11 cellular contexts compared by ENCODE assay signal in genomic region chr12:47781479-47782371, GRCh38. TPM values are rescaled to one million over a fixed set of nuclear protein-coding genes. Genes with fewer than 3 reads are reported as not detected.
A peak's percentile ranks its signal among the peaks of the same experiment; 100 is the strongest.
DNase-seq lines count a peak whose midpoint lies in the region; ATAC-seq and TF ChIP-seq lines count a peak whose summit lies in the region.
"Had no signal": no experiment of that assay in that cellular context is flagged by ENCODE, and none has a peak within 500 bp of the region (broad histone marks: within the 10 kb centered on the region; RNA-seq: fewer than 3 reads in every experiment).

No MANE protein-coding gene starts in this region.

- H3K36me3 Mint-ChIP-seq in natural killer cell (no peaks in the 10 kb centered on the region), activated B cell treated with CpG ODN at 0.5 μM for 24 hours (ENCODE audit: low read depth) (peaks cover 44% of the 10 kb centered on the region), immature natural killer cell (peaks cover 0 to 9% (median 7%) of the 10 kb centered on the region in 3 donors)
- H3K36me3 Mint-ChIP-seq in natural killer cell treated with Interleukin-12 subunit alpha and Interleukin-12 subunit beta and Interleukin-15 and Interleukin-18, amount 100 ng/mL, for 72 hours: no peaks in the 10 kb centered on the region

- no peak for TF ChIP-seq CTCF in natural killer cell (IDR thresholded peaks at IDR 0.05)
- TF ChIP-seq CTCF in activated B cell treated with CpG ODN at 0.5 μM for 24 hours (IDR thresholded peaks at IDR 0.05): no peak

- no peaks in the 10 kb centered on the region for H3K9me3 Mint-ChIP-seq in natural killer cell
- H3K9me3 Mint-ChIP-seq in natural killer cell treated with Interleukin-12 subunit alpha and Interleukin-12 subunit beta and Interleukin-15 and Interleukin-18, amount 100 ng/mL, for 72 hours: no peaks in the 10 kb centered on the region
- no peaks in the 10 kb centered on the region for H3K9me3 Mint-ChIP-seq in activated B cell treated with CpG ODN at 0.5 μM for 24 hours
- H3K9me3 Mint-ChIP-seq in immature natural killer cell: no peaks in the 10 kb centered on the region

- in situ Hi-C loops in ACHN (cut with HindIII; ENCODE audit: low pct_ligation_motif_present, low pct_unique_long_range_greater_than_20kb, low sequenced_read_pairs): no loop called here

- ATAC-seq in natural killer cell: no peak
- ATAC-seq in natural killer cell treated with Interleukin-12 subunit alpha and Interleukin-12 subunit beta and Interleukin-15 and Interleukin-18, amount 100 ng/mL, for 72 hours: no peak
- no peak for ATAC-seq in activated B cell treated with CpG ODN at 0.5 μM for 24 hours (ENCODE audit: low read depth)

- no peaks in the 10 kb centered on the region for H3K27me3 Mint-ChIP-seq in natural killer cell (ENCODE audit: low read depth in 2 of 2)
- H3K27me3 Mint-ChIP-seq in natural killer cell treated with Interleukin-12 subunit alpha and Interleukin-12 subunit beta and Interleukin-15 and Interleukin-18, amount 100 ng/mL, for 72 hours: no peaks in the 10 kb centered on the region
- no peaks in the 10 kb centered on the region for H3K27me3 Mint-ChIP-seq in activated B cell treated with CpG ODN at 0.5 μM for 24 hours
- H3K27me3 Mint-ChIP-seq in immature natural killer cell (ENCODE audit: low read depth in 3 of 3): peaks cover 0 to 4% (median 3%) of the 10 kb centered on the region in 3 donors

- POLR2A ChIA-PET in activated B cell treated with CpG ODN at 0.5 μM for 24 hours (lab: Charles Lee): interaction anchor here (0.9 to 1.4 kb wide), 5 partner anchors 13 to 51 kb away, joined by 3 to 7 read pairs (median 4); no protein-coding TSS in a partner anchor

- DNase-seq in natural killer cell (no peak), activated B cell treated with CpG ODN at 0.5 μM for 24 hours (no peak), immature natural killer cell (no peak), A172 (ENCODE audit: low spot score) (no peak), DMS114 treated with DMSO at 0.1 percent for 48 hours (lab: John Stamatoyannopoulos, UW; ENCODE audit: unreplicated experiment) (no peak), ACHN (no peak), GF-D8 (lab: John Stamatoyannopoulos, UW) (no peak)
- no peak for DNase-seq in natural killer cell treated with Interleukin-12 subunit alpha and Interleukin-12 subunit beta and Interleukin-15 and Interleukin-18, amount 100 ng/mL, for 72 hours (ENCODE audit: low spot score)
- DNase-seq: DND-41, NCI-H1436 treated with DMSO at 0.1 percent for 48 hours, transverse colon had no signal

- CTCF ChIA-PET in activated B cell treated with CpG ODN at 0.5 μM for 24 hours (lab: Charles Lee): interaction anchor here (0.8 to 11.4 kb wide), 7 partner anchors 8 to 57 kb away, joined by 3 to 127 read pairs (median 4); no protein-coding TSS in a partner anchor

- H3K4me1 Mint-ChIP-seq in natural killer cell (peaks cover 7 to 28% of the 10 kb centered on the region in 2 donors), activated B cell treated with CpG ODN at 0.5 μM for 24 hours (peaks cover 7% of the 10 kb centered on the region), immature natural killer cell (peaks cover 7 to 8% of the 10 kb centered on the region in 2 donors)
- H3K4me1 Mint-ChIP-seq in natural killer cell treated with Interleukin-12 subunit alpha and Interleukin-12 subunit beta and Interleukin-15 and Interleukin-18, amount 100 ng/mL, for 72 hours (ENCODE audit: low read depth in 2 of 2): peaks cover 14 to 20% of the 10 kb centered on the region in 2 donors

- intact Hi-C loops in natural killer cell (cut with micrococcal nuclease): no loop called here
- intact Hi-C loops in activated B cell treated with CpG ODN at 0.5 μM for 24 hours (cut with micrococcal nuclease): no loop called here

- no peak overlapping the region for H3K4me3 Mint-ChIP-seq in natural killer cell
- H3K4me3 Mint-ChIP-seq in natural killer cell treated with Interleukin-12 subunit alpha and Interleukin-12 subunit beta and Interleukin-15 and Interleukin-18, amount 100 ng/mL, for 72 hours: no peak overlapping the region
- H3K4me3 Mint-ChIP-seq in activated B cell treated with CpG ODN at 0.5 μM for 24 hours: no peak overlapping the region
- H3K4me3 Mint-ChIP-seq in immature natural killer cell: no peak overlapping the region

- peak overlapping the region; percentile 75 to 81 for H3K27ac Mint-ChIP-seq in natural killer cell
- peak overlapping the region in 1 of 2 donors; percentile 77 for H3K27ac Mint-ChIP-seq in natural killer cell treated with Interleukin-12 subunit alpha and Interleukin-12 subunit beta and Interleukin-15 and Interleukin-18, amount 100 ng/mL, for 72 hours
- H3K27ac Mint-ChIP-seq in activated B cell treated with CpG ODN at 0.5 μM for 24 hours: peak overlapping the region; percentile 30
- peak overlapping the region; percentile 16 to 79 (median 61) for H3K27ac Mint-ChIP-seq in immature natural killer cell

RNA-seq across cellular contexts. Expression of gene SLC48A1, which starts 8.7 kb away (rescaled TPM):
- total RNA-seq in natural killer cell: 1 to 10 TPM; 2.0 to 4.4 (median 3.4) TPM
- 1 to 10 TPM; 5.1 to 9.8 TPM for total RNA-seq in natural killer cell treated with Interleukin-12 subunit alpha and Interleukin-12 subunit beta and Interleukin-15 and Interleukin-18, amount 100 ng/mL, for 72 hours
- 12.7 and 12.8 TPM in 2 replicates for total RNA-seq in activated B cell treated with CpG ODN at 0.5 μM for 24 hours
- 1 to 10 TPM in 2 of 3 donors, under 1 TPM in 1; 0.54 to 5.6 (median 3.1) TPM for polyA plus RNA-seq in immature natural killer cell
- 4.3 and 10.0 TPM in 2 replicates for total RNA-seq in A172 (2014; rRNA removed; shearing (Covaris generic))

RNA-seq across cellular contexts. Expression of gene RAPGEF3, which starts 23.0 kb away (rescaled TPM):
- total RNA-seq in natural killer cell (under 1 TPM; 0.23 to 0.73 (median 0.49) TPM), activated B cell treated with CpG ODN at 0.5 μM for 24 hours (2.7 and 5.0 TPM in 2 replicates)
- total RNA-seq in natural killer cell treated with Interleukin-12 subunit alpha and Interleukin-12 subunit beta and Interleukin-15 and Interleukin-18, amount 100 ng/mL, for 72 hours: under 1 TPM; 0.19 to 0.25 TPM
- under 1 TPM in 1 of 3 donors, not detected in 2; 0.25 TPM for polyA plus RNA-seq in immature natural killer cell
- 1.3 and 1.4 TPM in 2 replicates for total RNA-seq in A172 (2014; rRNA removed; shearing (Covaris generic))

RNA-seq across cellular contexts. Expression of gene HDAC7, which starts 38.0 kb away (rescaled TPM):
- 100 to 1,000 TPM; 141 to 235 (median 147) TPM for total RNA-seq in natural killer cell
- total RNA-seq in natural killer cell treated with Interleukin-12 subunit alpha and Interleukin-12 subunit beta and Interleukin-15 and Interleukin-18, amount 100 ng/mL, for 72 hours: 100 to 1,000 TPM; 127 to 176 TPM
- total RNA-seq in activated B cell treated with CpG ODN at 0.5 μM for 24 hours: 103 and 126 TPM in 2 replicates
- polyA plus RNA-seq in immature natural killer cell: 10 to 100 TPM in 2 of 3 donors, 1 to 10 TPM in 1; 5.9 to 29.1 (median 11.5) TPM
- total RNA-seq in A172 (2014; rRNA removed; shearing (Covaris generic)): 24.4 and 29.4 TPM in 2 replicates

RNA-seq across cellular contexts. Expression of gene ENDOU, which starts 56.4 kb away (rescaled TPM):
- under 1 TPM; 0.20 to 0.41 (median 0.24) TPM for total RNA-seq in natural killer cell
- total RNA-seq in natural killer cell treated with Interleukin-12 subunit alpha and Interleukin-12 subunit beta and Interleukin-15 and Interleukin-18, amount 100 ng/mL, for 72 hours: not detected
- 0.24 and 0.37 TPM in 2 replicates for total RNA-seq in activated B cell treated with CpG ODN at 0.5 μM for 24 hours
- polyA plus RNA-seq in immature natural killer cell: not detected
- total RNA-seq in A172 (2014; rRNA removed; shearing (Covaris generic)): not detected in 2 replicates
